In the genomic region with DNA sequence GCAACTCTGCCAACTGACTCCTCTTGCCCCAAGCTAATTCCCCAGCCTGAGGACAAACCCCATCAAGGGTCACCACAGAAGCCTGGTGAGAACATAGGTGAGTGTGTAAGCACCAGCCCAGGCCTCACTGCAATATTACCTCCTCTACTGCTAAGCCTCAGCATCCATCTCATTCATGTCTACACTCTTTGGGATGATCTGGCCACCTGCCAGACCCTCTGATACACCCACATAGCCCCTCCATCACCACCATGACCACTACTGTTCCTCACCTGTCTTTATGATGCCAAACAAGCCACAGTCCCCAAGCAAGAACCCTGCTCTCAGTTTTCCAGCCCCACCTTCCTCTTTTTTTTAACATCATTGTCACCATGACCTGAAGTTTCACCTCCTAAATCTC, we compare ENCODE assay signal across 13 cellular contexts. TPM values are rescaled to one million over a fixed set of nuclear protein-coding genes. Genes with fewer than 3 reads are reported as not detected.
DNase-seq lines count a peak whose midpoint lies in the region; ATAC-seq and TF ChIP-seq lines count a peak whose summit lies in the region.
"Had no signal": no experiment of that assay in that cellular context is flagged by ENCODE, and none has a peak within 500 bp of the region (broad histone marks: within the 10 kb centered on the region; RNA-seq: fewer than 3 reads in every experiment).

No MANE protein-coding gene starts in this region.

- peak overlapping the region; percentile 96 for H3K4me3 Mint-ChIP-seq in activated T-helper 2 cell treated with anti-CD3 and anti-CD28 coated beads, Interferon-gamma antibody, Interleukin-2, Interleukin-4, amounts not matched to agents 10 μg/mL and 5 μg/mL and 100 μg/mL, durations not matched to agents 14 hours and 24 hours and 36 hours (ENCODE audit: low read depth)

- H3K4me1 ChIP-seq in A673 (ENCODE audit: insufficient read depth, low read length, poor library complexity, severe bottlenecking), result peaks cover 6% of the 10 kb centered on the region
- peaks cover 19% of the 10 kb centered on the region for H3K4me1 ChIP-seq in DOHH2 (ENCODE audit: control insufficient read depth, low read length)
- peaks cover 7 to 15% of the 10 kb centered on the region in 2 donors for H3K4me1 ChIP-seq in muscle layer of duodenum (ENCODE audit: control insufficient read depth in 1 of 2, insufficient read depth in 2 of 2, low read length in 2 of 2)

- H3K36me3 ChIP-seq in A673 (ENCODE audit: insufficient read depth, low read length, poor library complexity, severe bottlenecking), result peaks cover 48% of the 10 kb centered on the region
- H3K36me3 ChIP-seq in DOHH2 (ENCODE audit: control insufficient read depth, low read length), result peaks cover 48% of the 10 kb centered on the region
- H3K36me3 ChIP-seq in muscle layer of duodenum (ENCODE audit: control insufficient read depth in 1 of 2, insufficient read depth in 2 of 2, low read length in 2 of 2), result peaks cover 32 to 47% of the 10 kb centered on the region in 2 donors

- BruUV-seq in A673 (replicated peaks; lab: Mats Ljungman, UMichigan), result TSS peak; percentile 18

- H3K27ac ChIP-seq in A673 (ENCODE audit: low read depth, low read length, poor library complexity, severe bottlenecking) (peak overlapping the region; percentile 80), DOHH2 (ENCODE audit: low read depth, low read length) (peak overlapping the region; percentile 51), muscle layer of duodenum (ENCODE audit: low read length) (no peak overlapping the region)
- H3K27ac ChIP-seq: neutrophil had no signal

- ATAC-seq in HG02840 (IDR thresholded peaks at IDR 0.05; ENCODE audit: low FRiP score, unreplicated experiment) (no peak), GM21723 (IDR thresholded peaks at IDR 0.05; ENCODE audit: unreplicated experiment) (no peak), HG03175 (IDR thresholded peaks at IDR 0.05; ENCODE audit: unreplicated experiment) (no peak), HG03039 (IDR thresholded peaks at IDR 0.05; ENCODE audit: unreplicated experiment) (no peak)

- H3K79me2 ChIP-seq in DOHH2 (ENCODE audit: control insufficient read depth, low read length), result peaks cover 28% of the 10 kb centered on the region

- H3K9me3 Mint-ChIP-seq in activated T-helper 2 cell treated with anti-CD3 and anti-CD28 coated beads, Interferon-gamma antibody, Interleukin-2, Interleukin-4, amounts not matched to agents 10 μg/mL and 5 μg/mL and 100 μg/mL, durations not matched to agents 14 hours and 24 hours and 36 hours, result peaks cover 68% of the 10 kb centered on the region

- no peak for DNase-seq in A673 (ENCODE audit: low spot score)
- DNase-seq in activated T-helper 2 cell treated with anti-CD3 and anti-CD28 coated beads, Interferon-gamma antibody, Interleukin-2, Interleukin-4, amounts not matched to agents 10 μg/mL and 5 μg/mL and 100 μg/mL, durations not matched to agents 14 hours and 24 hours and 36 hours (ENCODE audit: low spot score), result no peak
- DNase-seq: MM.1S; NCI-H748 treated with DMSO at 0.1 percent for 48 hours; stimulated activated CD4-positive, alpha-beta T cell treated with anti-CD3 and anti-CD28 coated beads, Interleukin-4, amount 100 ng/mL, for 4 hours had no signal

- intact Hi-C loops in A673 (cut with micrococcal nuclease; ENCODE audit: unreplicated experiment), result no loop called here
- intact Hi-C loops in activated T-helper 2 cell treated with anti-CD3 and anti-CD28 coated beads, Interferon-gamma antibody, Interleukin-2, Interleukin-4, amounts not matched to agents 10 μg/mL and 5 μg/mL and 100 μg/mL, durations not matched to agents 14 hours and 24 hours and 36 hours (cut with micrococcal nuclease), result loop anchor here (5.0 kb wide), 1 partner anchor 41 kb away; the partner anchor contains the start of gene GRAMD1A

- H3K9me3 ChIP-seq in A673 (ENCODE audit: low read depth, low read length, poor library complexity, severe bottlenecking) (peaks cover 53% of the 10 kb centered on the region), DOHH2 (ENCODE audit: control insufficient read depth, insufficient read depth, low read length) (peaks cover 43% of the 10 kb centered on the region), muscle layer of duodenum (ENCODE audit: control insufficient read depth in 1 of 2, low read length in 2 of 2) (peaks cover 41 to 48% of the 10 kb centered on the region in 2 donors)

- peaks cover 2% of the 10 kb centered on the region; the same call in 1 of the 2 replicates for H3F3A ChIP-seq in DOHH2 (ENCODE audit: control insufficient read depth, insufficient read depth)

- peaks cover 66% of the 10 kb centered on the region for H3K36me3 Mint-ChIP-seq in activated T-helper 2 cell treated with anti-CD3 and anti-CD28 coated beads, Interferon-gamma antibody, Interleukin-2, Interleukin-4, amounts not matched to agents 10 μg/mL and 5 μg/mL and 100 μg/mL, durations not matched to agents 14 hours and 24 hours and 36 hours (ENCODE audit: low read depth)

- CTCF ChIA-PET in A673 (lab: Charles Lee), result no interaction called here

- peak overlapping the region; percentile 1 for H3K27ac Mint-ChIP-seq in activated T-helper 2 cell treated with anti-CD3 and anti-CD28 coated beads, Interferon-gamma antibody, Interleukin-2, Interleukin-4, amounts not matched to agents 10 μg/mL and 5 μg/mL and 100 μg/mL, durations not matched to agents 14 hours and 24 hours and 36 hours

- H3K4me3 ChIP-seq in A673 (ENCODE audit: low read depth, low read length, poor library complexity, severe bottlenecking) (peak overlapping the region; percentile 91), DOHH2 (ENCODE audit: low read length) (peak overlapping the region; percentile 92), muscle layer of duodenum (ENCODE audit: low read depth in 1 of 2, low read length in 2 of 2) (peak overlapping the region; percentile 68 to 100)

- H3K27me3 ChIP-seq in A673 (replicated peaks; ENCODE audit: insufficient read depth, low read depth, low read length, poor library complexity) (no peaks in the 10 kb centered on the region), DOHH2 (ENCODE audit: control insufficient read depth, low read length) (no peaks in the 10 kb centered on the region), muscle layer of duodenum (ENCODE audit: low read depth, low read length) (no peaks in the 10 kb centered on the region)
- H3K27me3 ChIP-seq: tibial nerve had no signal

- H3K4me2 ChIP-seq in DOHH2 (ENCODE audit: low read length), result peak overlapping the region; percentile 99

- H3K9me2 ChIP-seq in DOHH2 (replicated peaks; ENCODE audit: control insufficient read depth, low read length), result no peaks in the 10 kb centered on the region

- H4K20me1 ChIP-seq in DOHH2 (ENCODE audit: control insufficient read depth, insufficient read depth, low read depth, low read length), result no peaks in the 10 kb centered on the region

- peaks cover 16% of the 10 kb centered on the region for H3K4me1 Mint-ChIP-seq in activated T-helper 2 cell treated with anti-CD3 and anti-CD28 coated beads, Interferon-gamma antibody, Interleukin-2, Interleukin-4, amounts not matched to agents 10 μg/mL and 5 μg/mL and 100 μg/mL, durations not matched to agents 14 hours and 24 hours and 36 hours (ENCODE audit: low read depth)

- no peaks in the 10 kb centered on the region for H3K27me3 Mint-ChIP-seq in activated T-helper 2 cell treated with anti-CD3 and anti-CD28 coated beads, Interferon-gamma antibody, Interleukin-2, Interleukin-4, amounts not matched to agents 10 μg/mL and 5 μg/mL and 100 μg/mL, durations not matched to agents 14 hours and 24 hours and 36 hours (ENCODE audit: low read depth)

- TF ChIP-seq CTCF in A673 (conservative IDR thresholded peaks at IDR 0.05; ENCODE audit: low read depth, low read length) (no peak), DOHH2 (IDR thresholded peaks at IDR 0.05; ENCODE audit: low read depth, low read length, poor library complexity, severe bottlenecking) (no peak)

- POLR2A ChIA-PET in A673 (lab: Charles Lee; ENCODE audit: low non-redundant PET), result no interaction called here

RNA-seq across cellular contexts. Expression of gene ZNF792, which starts 2.3 kb away (rescaled TPM):
- 15.4 and 15.5 TPM in 2 replicates for total RNA-seq in A673 (2021)
- 9.9 and 10.0 TPM in 2 replicates for total RNA-seq in activated T-helper 2 cell treated with anti-CD3 and anti-CD28 coated beads, Interferon-gamma antibody, Interleukin-2, Interleukin-4, amounts not matched to agents 10 μg/mL and 5 μg/mL and 100 μg/mL, durations not matched to agents 14 hours and 24 hours and 36 hours

RNA-seq across cellular contexts. Expression of gene ZNF30, which starts 35.1 kb away (rescaled TPM):
- total RNA-seq in A673 (2021), result 5.0 and 5.2 TPM in 2 replicates
- total RNA-seq in activated T-helper 2 cell treated with anti-CD3 and anti-CD28 coated beads, Interferon-gamma antibody, Interleukin-2, Interleukin-4, amounts not matched to agents 10 μg/mL and 5 μg/mL and 100 μg/mL, durations not matched to agents 14 hours and 24 hours and 36 hours, result 3.3 and 3.5 TPM in 2 replicates

RNA-seq across cellular contexts. Expression of gene GRAMD1A, which starts 38.3 kb away (rescaled TPM):
- total RNA-seq in A673 (2021), result 87.3 and 101 TPM in 2 replicates
- 260 TPM in 2 replicates for total RNA-seq in activated T-helper 2 cell treated with anti-CD3 and anti-CD28 coated beads, Interferon-gamma antibody, Interleukin-2, Interleukin-4, amounts not matched to agents 10 μg/mL and 5 μg/mL and 100 μg/mL, durations not matched to agents 14 hours and 24 hours and 36 hours
